ENCODE assay signal across 14 cellular contexts in genomic region chr11:134583397-134583990, GRCh38.
DNase-seq lines count a peak whose midpoint lies in the region; ATAC-seq and TF ChIP-seq lines count a peak whose summit lies in the region.
"Had no signal": no experiment of that assay in that cellular context is flagged by ENCODE, and none has a peak within 500 bp of the region (broad histone marks: within the 10 kb centered on the region; RNA-seq: fewer than 3 reads in every experiment).

No MANE protein-coding gene starts in this region.

- no peaks in the 10 kb centered on the region for H3K36me3 ChIP-seq in DND-41 (ENCODE audit: insufficient read depth, low read length)
- no peaks in the 10 kb centered on the region for H3K36me3 ChIP-seq in left lung
- H3K36me3 ChIP-seq in WERI-Rb-1, result no peaks in the 10 kb centered on the region
- no peaks in the 10 kb centered on the region for H3K36me3 ChIP-seq in effector memory CD4-positive, alpha-beta T cell (ENCODE audit: control insufficient read depth, insufficient read depth, low read length)

- H3K27ac Mint-ChIP-seq in T-helper 2 cell treated with Interferon-gamma antibody and Interleukin-4, amounts not matched to agents 5 μg/mL and 100 μg/mL, for 36 hours, result no peak overlapping the region
- H3K27ac Mint-ChIP-seq: CD4-positive, CD25-positive, alpha-beta regulatory T cell had no signal

- H3K79me2 ChIP-seq in DND-41 (ENCODE audit: insufficient read depth, low read length), result no peaks in the 10 kb centered on the region

- ATAC-seq in DND-41 (ENCODE audit: insufficient read depth, low read depth) (peak; percentile 85), HG02981 (IDR thresholded peaks at IDR 0.05; ENCODE audit: unreplicated experiment) (peak; percentile 54), left lung (peak; percentile 33)

- no peaks in the 10 kb centered on the region for H4K20me1 ChIP-seq in DND-41 (ENCODE audit: insufficient read depth, low read length)

- peaks cover 21% of the 10 kb centered on the region for H3K4me1 Mint-ChIP-seq in T-helper 2 cell treated with Interferon-gamma antibody and Interleukin-4, amounts not matched to agents 5 μg/mL and 100 μg/mL, for 36 hours (ENCODE audit: low read depth)

- H3K9me3 Mint-ChIP-seq in T-helper 2 cell treated with Interferon-gamma antibody and Interleukin-4, amounts not matched to agents 5 μg/mL and 100 μg/mL, for 36 hours, result no peaks in the 10 kb centered on the region
- H3K9me3 Mint-ChIP-seq: CD4-positive, CD25-positive, alpha-beta regulatory T cell had no signal

- no peak overlapping the region for H3K9ac ChIP-seq in DND-41 (ENCODE audit: low read depth, low read length)
- H3K9ac ChIP-seq: KMS-11 had no signal

- peaks cover 18% of the 10 kb centered on the region for H3K4me1 ChIP-seq in DND-41 (ENCODE audit: insufficient read depth, low read length)
- H3K4me1 ChIP-seq in left lung, result no peaks in the 10 kb centered on the region
- no peaks in the 10 kb centered on the region for H3K4me1 ChIP-seq in effector memory CD4-positive, alpha-beta T cell (ENCODE audit: control insufficient read depth, insufficient read depth, low read length, poor library complexity, severe bottlenecking)

- no peaks in the 10 kb centered on the region for H3K36me3 Mint-ChIP-seq in T-helper 2 cell treated with Interferon-gamma antibody and Interleukin-4, amounts not matched to agents 5 μg/mL and 100 μg/mL, for 36 hours (ENCODE audit: low read depth)
- H3K36me3 Mint-ChIP-seq: CD4-positive, CD25-positive, alpha-beta regulatory T cell had no signal

- DNase-seq in DND-41, result peak; percentile 46
- no peak for DNase-seq in T-helper 2 cell treated with Interferon-gamma antibody and Interleukin-4, amounts not matched to agents 5 μg/mL and 100 μg/mL, for 36 hours (ENCODE audit: low spot score)
- DNase-seq in left lung, result peak in 1 of 2 donors; percentile 10
- no peak for DNase-seq in WERI-Rb-1
- DNase-seq in central memory CD4-positive, alpha-beta T cell, result no peak
- no peak for DNase-seq in effector memory CD4-positive, alpha-beta T cell
- DNase-seq in C1 segment of cervical spinal cord (lab: John Stamatoyannopoulos, UW), result no peak
- DNase-seq: amygdala, dermis blood vessel endothelial cell, NCI-H2107, T-helper 9 cell had no signal

- H3K27me3 ChIP-seq in DND-41 (ENCODE audit: insufficient read depth, low read length, poor library complexity) (no peaks in the 10 kb centered on the region), left lung (peaks cover 0 to 68% of the 10 kb centered on the region in 2 donors), WERI-Rb-1 (ENCODE audit: insufficient read depth, low read depth, severe bottlenecking) (peaks cover 92% of the 10 kb centered on the region)
- peaks cover 6% of the 10 kb centered on the region for H3K27me3 ChIP-seq in effector memory CD4-positive, alpha-beta T cell (replicated peaks; ENCODE audit: control insufficient read depth, insufficient read depth, low read length, poor library complexity, severe bottlenecking)

- no peak overlapping the region for H3K27ac ChIP-seq in DND-41 (ENCODE audit: low read length)
- no peak overlapping the region for H3K27ac ChIP-seq in left lung
- H3K27ac ChIP-seq in WERI-Rb-1, result no peak overlapping the region
- H3K27ac ChIP-seq in effector memory CD4-positive, alpha-beta T cell (ENCODE audit: insufficient read depth, low read length, poor library complexity, severe bottlenecking), result no peak overlapping the region
- H3K27ac ChIP-seq: KMS-11 had no signal

- peak overlapping the region; percentile 45 for H3K4me3 Mint-ChIP-seq in T-helper 2 cell treated with Interferon-gamma antibody and Interleukin-4, amounts not matched to agents 5 μg/mL and 100 μg/mL, for 36 hours
- H3K4me3 Mint-ChIP-seq: CD4-positive, CD25-positive, alpha-beta regulatory T cell had no signal

- no peak overlapping the region for H3K4me3 ChIP-seq in DND-41 (ENCODE audit: low read depth in 1 of 2, low read length in 2 of 2)
- H3K4me3 ChIP-seq in left lung, result no peak overlapping the region
- no peak overlapping the region for H3K4me3 ChIP-seq in WERI-Rb-1 (ENCODE audit: low read depth, low read length)
- H3K4me3 ChIP-seq in effector memory CD4-positive, alpha-beta T cell (ENCODE audit: insufficient read depth, low read depth, low read length, poor library complexity, severe bottlenecking), result no peak overlapping the region

- TF ChIP-seq CTCF in DND-41 (IDR thresholded peaks at IDR 0.05; ENCODE audit: borderline replicate concordance, extremely low read depth, low read length, poor library complexity, severe bottlenecking), result no peak
- TF ChIP-seq CTCF in left lung (IDR thresholded peaks at IDR 0.05), result no peak
- TF ChIP-seq CTCF in WERI-Rb-1 (IDR thresholded peaks at IDR 0.05; ENCODE audit: low read depth, low read length), result no peak

- peaks cover 21% of the 10 kb centered on the region for H3K27me3 Mint-ChIP-seq in T-helper 2 cell treated with Interferon-gamma antibody and Interleukin-4, amounts not matched to agents 5 μg/mL and 100 μg/mL, for 36 hours (ENCODE audit: low read depth)
- H3K27me3 Mint-ChIP-seq: CD4-positive, CD25-positive, alpha-beta regulatory T cell had no signal

- no peak overlapping the region for H3K4me2 ChIP-seq in DND-41 (ENCODE audit: insufficient read depth, low read length)
- H3K4me2 ChIP-seq: KMS-11 had no signal

- intact Hi-C loops in left lung (cut with DNase I), result no loop called here

- H3K9me3 ChIP-seq in DND-41 (ENCODE audit: insufficient read depth, low read length, severe bottlenecking) (no peaks in the 10 kb centered on the region), left lung (no peaks in the 10 kb centered on the region), WERI-Rb-1 (ENCODE audit: severe bottlenecking) (no peaks in the 10 kb centered on the region)
- H3K9me3 ChIP-seq in effector memory CD4-positive, alpha-beta T cell (ENCODE audit: control insufficient read depth, low read length), result no peaks in the 10 kb centered on the region

- H2AFZ ChIP-seq in DND-41 (ENCODE audit: low read depth, low read length), result no peak overlapping the region

Comparison
In these comparisons a context has a peak if more than half of its experiments do, and no peak if none do; other contexts are left out.
1. ATAC-seq: peak in every context shown above with its lines; median percentile 85 in DND-41; 54 in HG02981; 33 in left lung.